Comparison of ENCODE assay signal across 23 cellular contexts in genomic region chr16:1766231-1766630, GRCh38.
"Had no signal": no experiment of that assay in that cellular context is flagged by ENCODE, and none has a peak within 500 bp of the region (broad histone marks: within the 10 kb centered on the region; RNA-seq: fewer than 3 reads in every experiment).

No MANE protein-coding gene starts in this region.

- H3K27me3 Mint-ChIP-seq: activated CD8-positive, alpha-beta T cell treated with anti-CD3 and anti-CD28 coated beads for 36 hours; activated naive CD4-positive, alpha-beta T cell treated with anti-CD3 and anti-CD28 coated beads, Interleukin-2, amount 50 U/mL, for 24 hours had no signal

- H3K27ac Mint-ChIP-seq: activated CD8-positive, alpha-beta T cell treated with anti-CD3 and anti-CD28 coated beads for 36 hours; activated naive CD4-positive, alpha-beta T cell treated with anti-CD3 and anti-CD28 coated beads, Interleukin-2, amount 50 U/mL, for 24 hours; activated T-helper 1 cell treated with anti-CD3 and anti-CD28 coated beads, Interleukin-12 subunit alpha, Interleukin-12 subunit beta, Interleukin-2, Interleukin-4 antibody, amounts not matched to agents 30 ng/mL and 10 ng/mL and 1 ng/mL, durations not matched to agents 14 hours and 24 hours and 36 hours; T-helper 2 cell treated with Interferon-gamma antibody and Interleukin-4, amounts not matched to agents 5 μg/mL and 100 μg/mL, for 36 hours had no signal

- H3K4me3 ChIP-seq: Peyer's patch, SJSA1 had no signal

- FAIRE-seq: bronchial epithelial cell had no signal

- H3K4me3 Mint-ChIP-seq: activated CD8-positive, alpha-beta T cell treated with anti-CD3 and anti-CD28 coated beads for 36 hours; activated naive CD4-positive, alpha-beta T cell treated with anti-CD3 and anti-CD28 coated beads, Interleukin-2, amount 50 U/mL, for 24 hours; activated T-helper 1 cell treated with anti-CD3 and anti-CD28 coated beads, Interleukin-12 subunit alpha, Interleukin-12 subunit beta, Interleukin-2, Interleukin-4 antibody, amounts not matched to agents 30 ng/mL and 10 ng/mL and 1 ng/mL, durations not matched to agents 14 hours and 24 hours and 36 hours; T-helper 2 cell treated with Interferon-gamma antibody and Interleukin-4, amounts not matched to agents 5 μg/mL and 100 μg/mL, for 36 hours had no signal

- H3K9me3 Mint-ChIP-seq: activated CD8-positive, alpha-beta T cell treated with anti-CD3 and anti-CD28 coated beads for 36 hours; activated naive CD4-positive, alpha-beta T cell treated with anti-CD3 and anti-CD28 coated beads, Interleukin-2, amount 50 U/mL, for 24 hours; activated T-helper 1 cell treated with anti-CD3 and anti-CD28 coated beads, Interleukin-12 subunit alpha, Interleukin-12 subunit beta, Interleukin-2, Interleukin-4 antibody, amounts not matched to agents 30 ng/mL and 10 ng/mL and 1 ng/mL, durations not matched to agents 14 hours and 24 hours and 36 hours; T-helper 2 cell treated with Interferon-gamma antibody and Interleukin-4, amounts not matched to agents 5 μg/mL and 100 μg/mL, for 36 hours had no signal

- H3K27me3 ChIP-seq: Peyer's patch, SJSA1 had no signal

- H3K9me3 ChIP-seq: Peyer's patch, SJSA1 had no signal

- H3K27ac ChIP-seq: Peyer's patch, SJSA1 had no signal

- DNase-seq: activated CD4-positive, alpha-beta T cell treated with anti-CD3 and anti-CD28 coated beads for 4 hours; activated CD8-positive, alpha-beta memory T cell treated with anti-CD3 and anti-CD28 coated beads, Interleukin-2, amount 50 U/mL, for 4 hours; activated CD8-positive, alpha-beta T cell treated with anti-CD3 and anti-CD28 coated beads for 36 hours; activated effector memory CD4-positive, alpha-beta T cell treated with Interleukin-2 at 50 U/mL for 16 hours; activated naive CD4-positive, alpha-beta T cell; activated T-cell treated with anti-CD3 and anti-CD28 coated beads, Interleukin-2, amount 50 U/mL, for 1 hour; aorta; Karpas-422; MM.1S; NCI-H1105; NCI-H1436; NCI-H1694 treated with DMSO at 0.1 percent for 48 hours; NCI-H2029 treated with DMSO at 0.1 percent for 48 hours; NCI-H345; NCI-H510A treated with DMSO at 0.1 percent for 48 hours; Peyer's patch; SHP77; SW 1271 had no signal
